Comparison of ENCODE assay signal across 20 cellular contexts in genomic region chr5:1021136-1021968, GRCh38. TPM values are rescaled to one million over a fixed set of nuclear protein-coding genes. Genes with fewer than 3 reads are reported as not detected.
DNase-seq lines count a peak whose midpoint lies in the region; ATAC-seq, FAIRE-seq and TF ChIP-seq lines count a peak whose summit lies in the region.
"Had no signal": no experiment of that assay in that cellular context is flagged by ENCODE, and none has a peak within 500 bp of the region (broad histone marks: within the 10 kb centered on the region; RNA-seq: fewer than 3 reads in every experiment).

No MANE protein-coding gene starts in this region.

- peaks cover 27% of the 10 kb centered on the region for H3K27me3 Mint-ChIP-seq in nephron (ENCODE audit: low read depth)
- H3K27me3 Mint-ChIP-seq: activated CD4-positive, alpha-beta T cell treated with anti-CD3 and anti-CD28 coated beads for 36 hours; activated naive CD8-positive, alpha-beta T cell had no signal

- peak overlapping the region in 2 of 3 experiments; percentile 10 to 47 for H3K4me3 Mint-ChIP-seq in nephron
- H3K4me3 Mint-ChIP-seq: activated CD4-positive, alpha-beta T cell treated with anti-CD3 and anti-CD28 coated beads for 36 hours; activated naive CD8-positive, alpha-beta T cell; natural killer cell had no signal

- H3K9ac ChIP-seq in HUES48 (ENCODE audit: low read depth, low read length), result no peak overlapping the region

- H3K27me3 ChIP-seq in HUES48 (ENCODE audit: control insufficient read depth, insufficient read depth, low read length) (no peaks in the 10 kb centered on the region), testis (no peaks in the 10 kb centered on the region)

- DNase-seq in ELF-1 (ENCODE audit: low read depth, low spot score) (peak; percentile 71), NCI-H1694 treated with DMSO at 0.1 percent for 48 hours (lab: John Stamatoyannopoulos, UW) (no peak), testis (no peak)
- DNase-seq: activated CD4-positive, alpha-beta T cell treated with anti-CD3 and anti-CD28 coated beads for 36 hours; C1 segment of cervical spinal cord; effector CD4-positive, alpha-beta T cell; natural killer cell; NCI-H2029 treated with DMSO at 0.1 percent for 48 hours; NCI-H526 treated with DMSO at 0.1 percent for 48 hours; stimulated activated CD4-positive, alpha-beta T cell treated with anti-CD3 and anti-CD28 coated beads, Interleukin-2, amount 100 ng/mL, for 24 hours had no signal

- FAIRE-seq in endometrium (lab: Jason Lieb, UNC), result peak; percentile 46

- H3K27ac Mint-ChIP-seq in nephron, result peak overlapping the region; percentile 73 to 90 (median 88)
- H3K27ac Mint-ChIP-seq: activated CD4-positive, alpha-beta T cell treated with anti-CD3 and anti-CD28 coated beads for 36 hours; activated naive CD8-positive, alpha-beta T cell; natural killer cell had no signal

- 63 to 65% methylated on average over 26 to 28 of the region's 29 CpGs for WGBS in testis, 2 donors

- peaks cover 4% of the 10 kb centered on the region; the same call in 1 of the 2 replicates for H3K4me1 ChIP-seq in HUES48 (ENCODE audit: control insufficient read depth, insufficient read depth, low read length)
- H3K4me1 ChIP-seq in testis, result no peaks in the 10 kb centered on the region

- H3K36me3 Mint-ChIP-seq in nephron (ENCODE audit: low read depth), result no peaks in the 10 kb centered on the region
- H3K36me3 Mint-ChIP-seq: activated naive CD8-positive, alpha-beta T cell; natural killer cell had no signal

- H3K4me1 Mint-ChIP-seq in nephron, result peaks cover 26% of the 10 kb centered on the region
- H3K4me1 Mint-ChIP-seq: activated CD4-positive, alpha-beta T cell treated with anti-CD3 and anti-CD28 coated beads for 36 hours; natural killer cell had no signal

- TF ChIP-seq POLR2A in testis (IDR thresholded peaks at IDR 0.05), result no peak

- H3K9me3 Mint-ChIP-seq in nephron, result no peaks in the 10 kb centered on the region
- H3K9me3 Mint-ChIP-seq: natural killer cell had no signal

- H3K9me3 ChIP-seq in HUES48 (ENCODE audit: control insufficient read depth, insufficient read depth, low read length) (no peaks in the 10 kb centered on the region), testis (no peaks in the 10 kb centered on the region)
- H3K9me3 ChIP-seq: thoracic aorta had no signal

- H3K4me3 ChIP-seq in HUES48 (ENCODE audit: low read depth, low read length) (no peak overlapping the region), testis (no peak overlapping the region)
- H3K4me3 ChIP-seq: lung, thoracic aorta had no signal

- H3K36me3 ChIP-seq in HUES48 (ENCODE audit: control insufficient read depth, insufficient read depth, low read length), result no peaks in the 10 kb centered on the region
- H3K36me3 ChIP-seq in testis (ENCODE audit: low read depth, missing control alignments), result no peaks in the 10 kb centered on the region
- H3K36me3 ChIP-seq: thoracic aorta had no signal

- intact Hi-C loops in testis (cut with DNase I; ENCODE audit: low total_unique reads), result no loop called here

- no peak for TF ChIP-seq CTCF in nephron (IDR thresholded peaks at IDR 0.05; ENCODE audit: unreplicated experiment in 3 of 3)
- TF ChIP-seq CTCF in testis (IDR thresholded peaks at IDR 0.05), result no peak

- H3K27ac ChIP-seq in HUES48 (ENCODE audit: low read depth, low read length) (peak overlapping the region; percentile 20), testis (no peak overlapping the region)
- H3K27ac ChIP-seq: RWPE1, thoracic aorta had no signal

- ATAC-seq in GM21528 (IDR thresholded peaks at IDR 0.05; ENCODE audit: low FRiP score, unreplicated experiment), result no peak
- no peak for ATAC-seq in HG02870 (IDR thresholded peaks at IDR 0.05; ENCODE audit: unreplicated experiment)
- ATAC-seq: activated CD4-positive, alpha-beta T cell treated with anti-CD3 and anti-CD28 coated beads for 36 hours; natural killer cell had no signal

RNA-seq across cellular contexts. Expression of gene NKD2, which starts 12.8 kb away (rescaled TPM):
- total RNA-seq in testis, result 10 to 100 TPM; 31.6 to 42.1 TPM
- polyA plus RNA-seq in testis (ENCODE audit: insufficient read depth, low read depth, low replicate concordance), result 16.5 TPM
- total RNA-seq: HT1080, natural killer cell had no signal
